Comparison of ENCODE assay signal across 8 cellular contexts in the genomic region with DNA sequence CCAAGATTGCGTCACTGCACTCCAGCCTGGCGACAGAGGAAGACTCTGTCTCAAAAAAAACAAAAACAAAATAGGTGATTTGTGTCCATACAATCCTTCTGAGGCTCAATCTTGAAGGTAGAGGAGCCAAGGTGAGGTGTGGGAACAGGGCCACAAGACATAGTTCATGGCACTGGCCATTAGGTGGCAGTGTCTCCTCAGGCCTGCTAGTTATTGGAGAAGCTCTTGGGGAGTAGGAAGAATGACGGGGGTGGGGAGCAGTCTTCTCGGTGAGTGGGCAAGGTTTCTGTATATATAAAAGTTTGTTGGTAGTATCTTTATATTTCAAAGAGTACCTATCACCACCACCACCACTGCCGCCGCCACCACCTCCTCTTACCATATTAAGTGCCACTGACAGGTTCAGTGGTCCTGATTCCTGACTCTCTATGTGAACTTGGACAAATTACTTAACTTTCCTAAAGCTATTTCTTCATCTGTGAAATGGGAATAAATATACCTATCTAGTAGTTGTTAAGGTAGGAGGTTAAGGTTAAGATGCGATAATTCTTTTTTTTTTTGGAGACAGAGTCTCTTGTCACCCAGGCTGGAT. TPM values are rescaled to one million over a fixed set of nuclear protein-coding genes. Genes with fewer than 3 reads are reported as not detected.
DNase-seq lines count a peak whose midpoint lies in the region; ATAC-seq and TF ChIP-seq lines count a peak whose summit lies in the region.

No MANE protein-coding gene starts in this region.

- CTCF ChIA-PET in OCI-LY7 (lab: Charles Lee; ENCODE audit: unreplicated experiment), result interaction anchor here (0.8 to 1.0 kb wide), 2 partner anchors 18 to 186 kb away, joined by 3 to 4 read pairs; no protein-coding TSS in a partner anchor

- TF ChIP-seq CTCF in C4-2B (conservative IDR thresholded peaks at IDR 0.05) (peak; percentile 93), OCI-LY7 (conservative IDR thresholded peaks at IDR 0.05; ENCODE audit: low read length) (peak; percentile 83), foreskin fibroblast (IDR thresholded peaks at IDR 0.05; ENCODE audit: low read depth, low read length) (peak; percentile 82)

- H4K20me1 ChIP-seq in OCI-LY7 (ENCODE audit: insufficient read depth, low read length), result peaks cover 4% of the 10 kb centered on the region; the same call in 1 of the 2 replicates

- BruUV-seq in OCI-LY7 (replicated peaks; lab: Mats Ljungman, UMichigan), result no TSS peak

- H3K4me1 ChIP-seq in OCI-LY7 (ENCODE audit: insufficient read depth, low read length, poor library complexity, severe bottlenecking), result no peaks in the 10 kb centered on the region

- no peaks in the 10 kb centered on the region for H3K36me3 ChIP-seq in OCI-LY7 (ENCODE audit: insufficient read depth, low read length)

- no peak overlapping the region for H2AFZ ChIP-seq in OCI-LY7 (ENCODE audit: low read length)

- POLR2A ChIA-PET in OCI-LY7 (lab: Charles Lee), result no interaction called here

- no peaks in the 10 kb centered on the region for H3K9me2 ChIP-seq in OCI-LY7 (ENCODE audit: insufficient read depth, low read length)

- H3K4me3 ChIP-seq in OCI-LY7 (ENCODE audit: low read depth, low read length, poor library complexity, severe bottlenecking) (no peak overlapping the region), foreskin fibroblast (ENCODE audit: low read depth in 1 of 2, low read length in 2 of 2) (no peak overlapping the region)

- no peaks in the 10 kb centered on the region for H3K79me2 ChIP-seq in OCI-LY7 (ENCODE audit: insufficient read depth, low read depth, low read length)

- intact Hi-C loops in OCI-LY7 (cut with micrococcal nuclease; ENCODE audit: unreplicated experiment), result loop anchor here (5.0 kb wide), 1 partner anchor 85 kb away; no protein-coding TSS in a partner anchor

- no peaks in the 10 kb centered on the region for H3K9me3 ChIP-seq in OCI-LY7 (ENCODE audit: low read length)

- H3K27ac ChIP-seq in C4-2B (no peak overlapping the region), OCI-LY7 (ENCODE audit: low read depth, low read length, poor library complexity, severe bottlenecking) (no peak overlapping the region)

- H3K4me2 ChIP-seq in OCI-LY7 (ENCODE audit: low read length), result no peak overlapping the region

- ATAC-seq in GM18867 (IDR thresholded peaks at IDR 0.05; ENCODE audit: unreplicated experiment), result peak; percentile 98
- ATAC-seq in HG03064 (IDR thresholded peaks at IDR 0.05; ENCODE audit: low read depth, unreplicated experiment), result peak; percentile 89
- no peak for ATAC-seq in HG02840 (IDR thresholded peaks at IDR 0.05; ENCODE audit: low FRiP score, unreplicated experiment)

- DNase-seq in OCI-LY7 (ENCODE audit: low spot score), result peak; percentile 51
- peak; percentile 21 for DNase-seq in activated T-helper 1 cell treated with Interleukin-2 at 50 U/mL for 16 hours (ENCODE audit: low read depth)
- peak in 1 of 2 donors; percentile 61 for DNase-seq in foreskin fibroblast
- DNase-seq in pons (ENCODE audit: low spot score), result peak; percentile 75

RNA-seq across cellular contexts. Expression of a gene that starts 24.0 kb away (rescaled TPM):
- 11.1 and 15.9 TPM in 2 replicates for total RNA-seq in OCI-LY7 (2014; rRNA removed; shearing (Covaris generic))
- total RNA-seq in OCI-LY7 (2022), result 30.1 and 33.3 TPM in 2 replicates
